Comparison of ENCODE assay signal across 8 cellular contexts in the genomic region with DNA sequence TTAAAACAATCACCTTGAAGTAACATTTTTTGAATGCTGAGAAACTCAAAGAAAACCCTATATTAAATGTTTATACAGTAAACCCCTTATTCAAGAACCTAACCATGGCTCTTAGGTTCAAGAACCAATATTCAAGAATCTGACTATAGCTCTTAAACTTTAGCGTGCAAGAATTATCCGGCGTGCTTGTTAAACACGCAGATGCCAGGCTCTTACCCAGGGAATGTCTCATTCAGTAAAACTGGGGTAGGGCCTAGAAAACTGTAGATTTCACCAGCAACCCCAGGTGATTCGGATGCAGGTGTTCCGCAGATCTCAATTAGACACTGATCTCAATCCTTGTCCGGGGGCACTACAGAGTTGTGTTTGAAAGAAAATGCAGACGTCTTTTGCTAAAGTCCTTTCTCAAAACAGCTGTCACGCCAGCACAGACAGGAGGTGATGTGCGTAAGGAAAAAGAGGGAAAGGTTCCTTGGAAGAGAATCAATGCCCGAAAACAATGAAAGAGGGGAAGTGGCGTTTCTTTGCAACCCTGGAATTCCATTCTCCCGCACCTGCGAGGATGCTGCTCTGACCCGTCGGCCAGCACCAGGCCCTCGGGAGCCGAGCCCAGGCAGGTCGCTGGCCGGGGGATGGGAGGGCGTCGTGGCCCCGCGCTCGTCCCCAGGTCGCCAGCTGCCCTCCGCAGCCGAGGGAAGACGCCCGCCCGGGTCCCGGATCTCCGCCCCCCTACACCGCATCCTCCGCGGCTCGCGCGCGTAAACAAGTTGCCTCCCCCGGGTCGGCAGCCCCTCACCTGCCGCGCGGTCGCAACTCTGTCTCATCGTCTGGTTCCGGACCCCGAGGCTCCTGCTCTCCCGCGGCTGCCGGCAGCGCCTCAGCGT. TPM values are rescaled to one million over a fixed set of nuclear protein-coding genes. Genes with fewer than 3 reads are reported as not detected.
DNase-seq lines count a peak whose midpoint lies in the region; ATAC-seq, FAIRE-seq and TF ChIP-seq lines count a peak whose summit lies in the region.

No MANE protein-coding gene starts in this region.

- no peak overlapping the region for H3K4me3 Mint-ChIP-seq in Caco-2 (ENCODE audit: unreplicated experiment)

- intact Hi-C loops in Caco-2 (cut with micrococcal nuclease; ENCODE audit: unreplicated experiment), result loop anchor here (1.0 to 5.0 kb wide), 5 partner anchors 21 to 296 kb away; no protein-coding TSS in a partner anchor
- intact Hi-C loops in tibial artery (cut with DNase I; ENCODE audit: low total_unique reads), result loop anchor here (2.0 kb wide), 1 partner anchor 64 kb away; the partner anchor contains the start of gene RPIA

- 0 to 6% methylated on average over 6 to 15 of the region's 54 CpGs for WGBS in gastroesophageal sphincter (ENCODE audit: low coverage in 1 of 2), 2 donors

- H3K4me1 Mint-ChIP-seq in Caco-2 (ENCODE audit: low read depth, unreplicated experiment), result no peaks in the 10 kb centered on the region

- peak overlapping the region; percentile 95 for H3K4me3 ChIP-seq in Caco-2 (ENCODE audit: low read depth, low read length)
- peak overlapping the region; percentile 52 to 83 for H3K4me3 ChIP-seq in gastroesophageal sphincter
- H3K4me3 ChIP-seq in tibial artery, result peak overlapping the region; percentile 71 to 74

- ATAC-seq in gastroesophageal sphincter, result no peak
- ATAC-seq in omental fat pad (ENCODE audit: low FRiP score), result peak; percentile 11

- H3K27ac Mint-ChIP-seq in Caco-2 (ENCODE audit: unreplicated experiment), result peak overlapping the region; percentile 76

- TF ChIP-seq POLR2A in H54 (IDR thresholded peaks at IDR 0.05; ENCODE audit: low read depth, low read length) (no peak), gastroesophageal sphincter (IDR thresholded peaks at IDR 0.05) (no peak)

- H3K9me3 ChIP-seq in Caco-2 (no peaks in the 10 kb centered on the region), gastroesophageal sphincter (no peaks in the 10 kb centered on the region), tibial artery (no peaks in the 10 kb centered on the region)

- POLR2A ChIA-PET in Caco-2 (lab: Charles Lee), result interaction anchor here (0.6 to 2.8 kb wide), 3 partner anchors 14 to 64 kb away, joined by 3 to 23 read pairs (median 4); no protein-coding TSS in a partner anchor

- no peak for TF ChIP-seq EP300 in gastroesophageal sphincter (IDR thresholded peaks at IDR 0.05)

- H3K27me3 Mint-ChIP-seq in Caco-2 (ENCODE audit: insufficient read depth, unreplicated experiment), result no peaks in the 10 kb centered on the region

- H3K36me3 ChIP-seq in Caco-2 (ENCODE audit: control insufficient read depth, insufficient read depth, low read length) (no peaks in the 10 kb centered on the region; the same call in none of the 2 replicates), gastroesophageal sphincter (no peaks in the 10 kb centered on the region), tibial artery (no peaks in the 10 kb centered on the region)

- peak overlapping the region; percentile 93 to 97 (median 96) for H3K27ac ChIP-seq in gastroesophageal sphincter
- peak overlapping the region; percentile 91 to 94 for H3K27ac ChIP-seq in tibial artery

- DNase-seq in Caco-2, result peak; percentile 43 to 56
- peak; percentile 6 for DNase-seq in H54 (ENCODE audit: insufficient read length, low spot score)
- peak; percentile 34 for DNase-seq in NCI-H510A treated with DMSO at 0.1 percent for 48 hours (lab: John Stamatoyannopoulos, UW)
- peak; percentile 52 for DNase-seq in activated effector memory CD4-positive, alpha-beta T cell treated with Interleukin-2 at 50 U/mL for 16 hours
- DNase-seq in omental fat pad (ENCODE audit: low spot score), result no peak
- DNase-seq in tibial artery, result peak in 1 of 2 donors; percentile 37
- DNase-seq in NCI-H1048 (lab: John Stamatoyannopoulos, UW), result no peak

- H3K9me3 Mint-ChIP-seq in Caco-2 (ENCODE audit: unreplicated experiment), result no peaks in the 10 kb centered on the region

- TSS peak; percentile 38 for BruUV-seq in Caco-2 (replicated peaks; lab: Mats Ljungman, UMichigan)

- no peak for FAIRE-seq in H54 (lab: Jason Lieb, UNC)

- TF ChIP-seq CTCF in Caco-2 (IDR thresholded peaks at IDR 0.05; ENCODE audit: insufficient read depth in 1 of 2, low read depth in 1 of 2, low read length in 1 of 2, severe bottlenecking in 1 of 2, unreplicated experiment in 1 of 2) (no peak), gastroesophageal sphincter (IDR thresholded peaks at IDR 0.05) (no peak), omental fat pad (IDR thresholded peaks at IDR 0.05) (no peak), tibial artery (IDR thresholded peaks at IDR 0.05) (no peak)

- no peaks in the 10 kb centered on the region for H3K27me3 ChIP-seq in Caco-2 (replicated peaks; ENCODE audit: control insufficient read depth, insufficient read depth, low read length)
- no peaks in the 10 kb centered on the region for H3K27me3 ChIP-seq in gastroesophageal sphincter
- H3K27me3 ChIP-seq in tibial artery, result no peaks in the 10 kb centered on the region

- CTCF ChIA-PET in Caco-2 (lab: Charles Lee), result no interaction called here

- H3K4me1 ChIP-seq in Caco-2 (peaks cover 13% of the 10 kb centered on the region), gastroesophageal sphincter (peaks cover 0 to 38% (median 5%) of the 10 kb centered on the region in 3 donors), tibial artery (peaks cover 0 to 37% (median 17%) of the 10 kb centered on the region in 4 donors)

- H3K36me3 Mint-ChIP-seq in Caco-2 (ENCODE audit: insufficient read depth, unreplicated experiment), result no peaks in the 10 kb centered on the region

RNA-seq across cellular contexts. Expression of gene EIF2AK3, which starts 0.9 kb away (rescaled TPM):
- total RNA-seq in Caco-2 (2022) (24.6 and 26.8 TPM in 2 replicates), gastroesophageal sphincter (10 to 100 TPM in 3 of 4 donors, 1 to 10 TPM in 1; 9.6 to 22.0 (median 14.7) TPM), omental fat pad (10 to 100 TPM; 15.9 to 41.6 (median 21.5) TPM)

Comparison
In these comparisons a context has a peak if more than half of its experiments do, and no peak if none do; other contexts are left out.
1. DNase-seq: peak in Caco-2 (2 of 2), H54 (single experiment), NCI-H510A treated with DMSO at 0.1 percent for 48 hours (single experiment) and activated effector memory CD4-positive, alpha-beta T cell treated with Interleukin-2 at 50 U/mL for 16 hours (single experiment); none in omental fat pad (single experiment) and NCI-H1048 (single experiment).
2. Peak in every context shown above with its lines, with median percentiles within 50 percentile points of each other: H3K4me3 ChIP-seq.